Comparison of ENCODE assay signal across 10 cellular contexts in the genomic region with DNA sequence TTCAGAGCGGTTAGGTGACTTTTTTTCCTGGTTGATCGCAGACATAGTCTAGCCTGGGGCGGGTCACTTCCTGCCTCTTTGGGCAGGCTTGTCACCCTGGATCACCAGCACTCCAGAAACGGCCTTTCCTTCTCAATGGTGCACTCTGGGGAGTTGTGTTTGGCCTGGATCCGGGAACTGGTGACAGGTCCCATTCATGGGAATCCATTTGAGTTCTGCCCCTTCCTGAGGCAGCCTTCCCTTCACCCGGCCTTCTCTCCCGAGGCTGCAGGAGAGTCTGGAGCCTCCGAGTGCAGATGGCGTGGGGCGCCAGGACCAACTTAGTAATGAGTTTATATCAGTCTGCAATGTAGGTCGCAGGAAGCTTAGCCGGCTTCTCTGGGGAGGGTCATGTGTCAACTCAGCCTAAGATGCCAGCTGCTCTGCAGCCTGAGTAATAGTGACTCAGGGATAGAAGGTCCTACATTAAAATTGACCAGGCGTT. TPM values are rescaled to one million over a fixed set of nuclear protein-coding genes. Genes with fewer than 3 reads are reported as not detected.
DNase-seq lines count a peak whose midpoint lies in the region; ATAC-seq and TF ChIP-seq lines count a peak whose summit lies in the region.
"Had no signal": no experiment of that assay in that cellular context is flagged by ENCODE, and none has a peak within 500 bp of the region (broad histone marks: within the 10 kb centered on the region; RNA-seq: fewer than 3 reads in every experiment).

No MANE protein-coding gene starts in this region.

- H3K36me3 ChIP-seq in SJCRH30 (no peaks in the 10 kb centered on the region), OCI-LY7 (ENCODE audit: insufficient read depth, low read length) (no peaks in the 10 kb centered on the region)

- no peaks in the 10 kb centered on the region for H3K79me2 ChIP-seq in OCI-LY7 (ENCODE audit: insufficient read depth, low read depth, low read length)

- H2AFZ ChIP-seq in OCI-LY7 (ENCODE audit: low read length) = no peak overlapping the region

- intact Hi-C loops in sciatic nerve (cut with DNase I) = no loop called here
- intact Hi-C loops in OCI-LY7 (cut with micrococcal nuclease; ENCODE audit: unreplicated experiment) = no loop called here

- H3K9me3 ChIP-seq in SJCRH30 (replicated peaks) = no peaks in the 10 kb centered on the region
- no peaks in the 10 kb centered on the region for H3K9me3 ChIP-seq in OCI-LY7 (ENCODE audit: low read length)

- no peaks in the 10 kb centered on the region for H4K20me1 ChIP-seq in OCI-LY7 (ENCODE audit: insufficient read depth, low read length)

- H3K4me1 ChIP-seq in SJCRH30 (no peaks in the 10 kb centered on the region), OCI-LY7 (ENCODE audit: insufficient read depth, low read length, poor library complexity, severe bottlenecking) (no peaks in the 10 kb centered on the region)

- CTCF ChIA-PET in OCI-LY7 (lab: Charles Lee; ENCODE audit: unreplicated experiment) = no interaction called here

- TF ChIP-seq CTCF in OCI-LY7 (conservative IDR thresholded peaks at IDR 0.05; ENCODE audit: low read length) = no peak

- H3K4me3 ChIP-seq in SJCRH30 = no peak overlapping the region
- no peak overlapping the region for H3K4me3 ChIP-seq in OCI-LY7 (ENCODE audit: low read depth, low read length, poor library complexity, severe bottlenecking)

- H3K9me2 ChIP-seq in OCI-LY7 (ENCODE audit: insufficient read depth, low read length) = no peaks in the 10 kb centered on the region

- no peak overlapping the region for H3K4me2 ChIP-seq in OCI-LY7 (ENCODE audit: low read length)

- no TSS peak for BruUV-seq in OCI-LY7 (replicated peaks; lab: Mats Ljungman, UMichigan)

- H3K27me3 ChIP-seq in SJCRH30 = no peaks in the 10 kb centered on the region

- peak; percentile 17 for ATAC-seq in sciatic nerve

- H3K27ac ChIP-seq in SJCRH30 (no peak overlapping the region), OCI-LY7 (ENCODE audit: low read depth, low read length, poor library complexity, severe bottlenecking) (no peak overlapping the region)

- peak; percentile 83 for DNase-seq in EH (ENCODE audit: low read depth)
- DNase-seq in SJCRH30 = peak; percentile 15 to 20
- DNase-seq in fibroblast of gingiva (ENCODE audit: low read depth) = peak; percentile 86
- no peak for DNase-seq in sciatic nerve (ENCODE audit: low spot score)
- no peak for DNase-seq in OCI-LY7 (ENCODE audit: low spot score)
- DNase-seq in GDM1 (lab: John Stamatoyannopoulos, UW) = no peak
- no peak for DNase-seq in NCI-H1092 treated with DMSO at 0.1 percent for 48 hours (lab: John Stamatoyannopoulos, UW)
- DNase-seq in SW 1271 (lab: John Stamatoyannopoulos, UW) = no peak
- DNase-seq: RPMI8226 had no signal

- POLR2A ChIA-PET in OCI-LY7 (lab: Charles Lee) = no interaction called here

RNA-seq across cellular contexts. Expression of a gene that starts 54.2 kb away (rescaled TPM):
- 0.04 TPM in 1 of 2 replicates, not detected in the other for total RNA-seq in SJCRH30 (2014; rRNA removed; shearing (Covaris generic))
- 0.53 TPM for total RNA-seq in sciatic nerve
- total RNA-seq in OCI-LY7 (2014; rRNA removed; shearing (Covaris generic)) = not detected in 2 replicates
- total RNA-seq in OCI-LY7 (2022) = not detected in 2 replicates
- total RNA-seq: neural crest cell had no signal

Comparison
In these comparisons a context has a peak if more than half of its experiments do, and no peak if none do; other contexts are left out.
1. DNase-seq: peak in EH (single experiment), SJCRH30 (2 of 2) and fibroblast of gingiva (single experiment); none in sciatic nerve (single experiment), OCI-LY7 (single experiment), GDM1 (single experiment), NCI-H1092 treated with DMSO at 0.1 percent for 48 hours (single experiment) and SW 1271 (0 of 2).